ENCODE assay signal across 12 cellular contexts in genomic region chr14:55843718-55844403, GRCh38.
DNase-seq lines count a peak whose midpoint lies in the region; ATAC-seq and TF ChIP-seq lines count a peak whose summit lies in the region.
"Had no signal": no experiment of that assay in that cellular context is flagged by ENCODE, and none has a peak within 500 bp of the region (broad histone marks: within the 10 kb centered on the region; RNA-seq: fewer than 3 reads in every experiment).

No MANE protein-coding gene starts in this region.

- H3K27me3 Mint-ChIP-seq in endothelial cell (ENCODE audit: unreplicated experiment), result no peaks in the 10 kb centered on the region
- H3K27me3 Mint-ChIP-seq in stimulated activated memory B cell treated with anti-CD40 and anti-IgM and Interleukin-4, amounts not matched to agents 10 μg/mL and 1 μg/mL and 100 μg/mL, for 72 hours, result no peaks in the 10 kb centered on the region

- H3K79me1 ChIP-seq in neuronal stem cell (ENCODE audit: low read depth, low read length), result no peaks in the 10 kb centered on the region

- H4K20me1 ChIP-seq in OCI-LY3 (ENCODE audit: insufficient read depth, low read length), result no peaks in the 10 kb centered on the region

- H3K4ac ChIP-seq in neuronal stem cell (ENCODE audit: low read length), result no peak overlapping the region

- H3K14ac ChIP-seq in neuronal stem cell (ENCODE audit: low read length), result no peak overlapping the region

- no peaks in the 10 kb centered on the region for H3K79me2 ChIP-seq in OCI-LY3 (ENCODE audit: low read length)

- no peak overlapping the region for H2BK5ac ChIP-seq in neuronal stem cell (ENCODE audit: low read length)

- TF ChIP-seq CTCF in OCI-LY3 (IDR thresholded peaks at IDR 0.05; ENCODE audit: low read depth, low read length), result peak; percentile 44
- TF ChIP-seq CTCF in endothelial cell (IDR thresholded peaks at IDR 0.05; ENCODE audit: unreplicated experiment), result peak; percentile 34

- WGBS in neuronal stem cell (ENCODE audit: extremely low coverage in 2 of 2, insufficient read length in 2 of 2, insufficient replicate concordance in 1 of 2), 2 donors, result no CpG with 5 or more reads among the region's 8 CpGs

- H3K9ac ChIP-seq in OCI-LY3 (ENCODE audit: low read length) (no peak overlapping the region), neuronal stem cell (ENCODE audit: low read depth, low read length, poor library complexity) (no peak overlapping the region)

- H3K36me3 ChIP-seq in OCI-LY3 (replicated peaks; ENCODE audit: low read depth, low read length) (no peaks in the 10 kb centered on the region), neuronal stem cell (replicated peaks in 1 of 2; ENCODE audit: control insufficient read depth in 2 of 2, insufficient read depth in 2 of 2, low read length in 2 of 2) (no peaks in the 10 kb centered on the region)
- H3K36me3 ChIP-seq: SJSA1 had no signal

- peaks cover 7% of the 10 kb centered on the region; the same call in 1 of the 2 replicates for H3K4me1 ChIP-seq in OCI-LY3 (ENCODE audit: low read length)
- H3K4me1 ChIP-seq in neuronal stem cell (ENCODE audit: control insufficient read depth in 2 of 2, insufficient read depth in 1 of 2, low read depth in 1 of 2, low read length in 2 of 2), result no peaks in the 10 kb centered on the region

- H3K36me3 Mint-ChIP-seq in endothelial cell (ENCODE audit: low read depth, unreplicated experiment), result peaks cover 3% of the 10 kb centered on the region
- H3K36me3 Mint-ChIP-seq in stimulated activated memory B cell treated with anti-CD40 and anti-IgM and Interleukin-4, amounts not matched to agents 10 μg/mL and 1 μg/mL and 100 μg/mL, for 72 hours, result no peaks in the 10 kb centered on the region

- peak; percentile 15 for DNase-seq in EH (ENCODE audit: low read depth)
- no peak for DNase-seq in endothelial cell (ENCODE audit: low spot score)
- no peak for DNase-seq in neuronal stem cell (ENCODE audit: low spot score)
- no peak for DNase-seq in HCEC 1CT
- DNase-seq: activated CD4-positive, CD25-positive, alpha-beta regulatory T cell; activated T-cell treated with anti-CD3 and anti-CD28 coated beads, Interleukin-2, amount 50 U/mL, for 72 hours; cerebellar nuclear complex; right cardiac atrium had no signal

- H3K9me3 ChIP-seq in OCI-LY3 (ENCODE audit: insufficient read depth, low read length) (no peaks in the 10 kb centered on the region), neuronal stem cell (replicated peaks in 1 of 2; ENCODE audit: control insufficient read depth in 2 of 2, insufficient read depth in 1 of 2, low read depth in 1 of 2, low read length in 2 of 2) (peaks cover 3% of the 10 kb centered on the region in 2 donors)
- H3K9me3 ChIP-seq: SJSA1 had no signal

- H3K4me2 ChIP-seq in OCI-LY3 (ENCODE audit: low read length) (no peak overlapping the region), neuronal stem cell (ENCODE audit: insufficient read depth, low read length, poor library complexity, severe bottlenecking) (no peak overlapping the region)

- H3K27ac Mint-ChIP-seq in endothelial cell (ENCODE audit: unreplicated experiment), result no peak overlapping the region
- no peak overlapping the region for H3K27ac Mint-ChIP-seq in stimulated activated memory B cell treated with anti-CD40 and anti-IgM and Interleukin-4, amounts not matched to agents 10 μg/mL and 1 μg/mL and 100 μg/mL, for 72 hours
- H3K27ac Mint-ChIP-seq: activated T-cell treated with anti-CD3 and anti-CD28 coated beads, Interleukin-2, amount 50 U/mL, for 72 hours had no signal

- H4K91ac ChIP-seq in neuronal stem cell (ENCODE audit: low read depth, low read length, poor library complexity), result no peak overlapping the region

- H3K9me3 Mint-ChIP-seq in endothelial cell (ENCODE audit: unreplicated experiment), result no peaks in the 10 kb centered on the region
- no peaks in the 10 kb centered on the region for H3K9me3 Mint-ChIP-seq in stimulated activated memory B cell treated with anti-CD40 and anti-IgM and Interleukin-4, amounts not matched to agents 10 μg/mL and 1 μg/mL and 100 μg/mL, for 72 hours
- H3K9me3 Mint-ChIP-seq: activated T-cell treated with anti-CD3 and anti-CD28 coated beads, Interleukin-2, amount 50 U/mL, for 72 hours had no signal

- no peak overlapping the region for H3K27ac ChIP-seq in OCI-LY3 (ENCODE audit: low read length)
- no peak overlapping the region for H3K27ac ChIP-seq in neuronal stem cell (replicated peaks; ENCODE audit: low read length)
- H3K27ac ChIP-seq: SJSA1 had no signal

- no peak overlapping the region for H2AK5ac ChIP-seq in neuronal stem cell (ENCODE audit: low read depth, low read length)

- H2AFZ ChIP-seq in OCI-LY3 (ENCODE audit: low read depth, low read length) (no peak overlapping the region), neuronal stem cell (ENCODE audit: low read length) (peak overlapping the region; percentile 4)

- no peak overlapping the region for H2BK15ac ChIP-seq in neuronal stem cell (ENCODE audit: low read length)

- no peak overlapping the region for H3K23ac ChIP-seq in neuronal stem cell (ENCODE audit: low read depth, low read length, poor library complexity)

- H3K4me1 Mint-ChIP-seq in endothelial cell (ENCODE audit: unreplicated experiment), result no peaks in the 10 kb centered on the region
- no peaks in the 10 kb centered on the region for H3K4me1 Mint-ChIP-seq in stimulated activated memory B cell treated with anti-CD40 and anti-IgM and Interleukin-4, amounts not matched to agents 10 μg/mL and 1 μg/mL and 100 μg/mL, for 72 hours

- no peak for ATAC-seq in GM18498 (IDR thresholded peaks at IDR 0.05; ENCODE audit: unreplicated experiment)
- no peak for ATAC-seq in stimulated activated memory B cell treated with anti-CD40 and anti-IgM and Interleukin-4, amounts not matched to agents 10 μg/mL and 1 μg/mL and 100 μg/mL, for 72 hours
- ATAC-seq: activated T-cell treated with anti-CD3 and anti-CD28 coated beads, Interleukin-2, amount 50 U/mL, for 72 hours; right cardiac atrium had no signal

- no peak overlapping the region for H2BK120ac ChIP-seq in neuronal stem cell (ENCODE audit: low read depth, low read length)

- H3K27me3 ChIP-seq in OCI-LY3 (ENCODE audit: low read depth, low read length) (peaks cover 16% of the 10 kb centered on the region), neuronal stem cell (ENCODE audit: control insufficient read depth in 3 of 3, insufficient read depth in 3 of 3, low read depth in 1 of 3, low read length in 3 of 3) (no peaks in the 10 kb centered on the region)
- H3K27me3 ChIP-seq: SJSA1 had no signal

- no peak overlapping the region for H2BK12ac ChIP-seq in neuronal stem cell (ENCODE audit: low read length)

- no peak overlapping the region for H3K4me3 Mint-ChIP-seq in endothelial cell (ENCODE audit: unreplicated experiment)
- no peak overlapping the region for H3K4me3 Mint-ChIP-seq in stimulated activated memory B cell treated with anti-CD40 and anti-IgM and Interleukin-4, amounts not matched to agents 10 μg/mL and 1 μg/mL and 100 μg/mL, for 72 hours
- H3K4me3 Mint-ChIP-seq: activated T-cell treated with anti-CD3 and anti-CD28 coated beads, Interleukin-2, amount 50 U/mL, for 72 hours had no signal

- H3K4me3 ChIP-seq in OCI-LY3 (ENCODE audit: low read length) (no peak overlapping the region), neuronal stem cell (ENCODE audit: low read length in 2 of 2) (no peak overlapping the region)
- H3K4me3 ChIP-seq: SJSA1 had no signal

- H3K18ac ChIP-seq in neuronal stem cell (ENCODE audit: low read length), result no peak overlapping the region

- no peak overlapping the region for H4K8ac ChIP-seq in neuronal stem cell (ENCODE audit: low read depth, low read length)
